18 cellular contexts compared by ENCODE assay signal in genomic region chr13:111423168-111423785, GRCh38.
"Had no signal": no experiment of that assay in that cellular context is flagged by ENCODE, and none has a peak within 500 bp of the region (broad histone marks: within the 10 kb centered on the region; RNA-seq: fewer than 3 reads in every experiment).

No MANE protein-coding gene starts in this region.

- H3K4me3 Mint-ChIP-seq: activated CD4-positive, alpha-beta T cell treated with anti-CD3 and anti-CD28 coated beads, Interleukin-2, amount 10 ng/mL, durations not matched to agents 24 days and 14 days; activated naive CD4-positive, alpha-beta T cell treated with anti-CD3 and anti-CD28 coated beads, Interleukin-2, amount 50 U/mL, for 24 hours; activated T-helper 17 cell treated with anti-CD3 and anti-CD28 coated beads, Interleukin-2, amount 50 U/mL, for 72 hours; dendritic cell treated with granulocyte-macrophage colony-stimulating factor and Interleukin-4, amounts not matched to agents 40 ng/mL and 50 ng/mL, for 4 days; memory B cell; natural killer cell treated with Interleukin-12 subunit alpha and Interleukin-12 subunit beta and Interleukin-15 and Interleukin-18, amount 100 ng/mL, for 72 hours; stimulated activated naive B cell treated with anti-CD40 and anti-IgM and Interleukin-4, amounts not matched to agents 10 μg/mL and 1 μg/mL and 100 μg/mL, for 72 hours; T-helper 17 cell; type B pancreatic cell; WTC11 had no signal

- DNase-seq: activated CD4-positive, alpha-beta T cell treated with anti-CD3 and anti-CD28 coated beads, Interleukin-2, amount 10 ng/mL, durations not matched to agents 24 days and 14 days; activated CD8-positive, alpha-beta memory T cell treated with anti-CD3 and anti-CD28 coated beads for 24 hours; activated T-cell treated with anti-CD3 and anti-CD28 coated beads for 4 hours; body of pancreas; hypothalamus; occipital lobe; stimulated activated CD4-positive, alpha-beta T cell treated with anti-CD3 and anti-CD28 coated beads, Interleukin-2, amount 100 ng/mL, for 24 hours; stimulated activated naive B cell treated with anti-CD40 and anti-IgM and Interleukin-4, amounts not matched to agents 10 μg/mL and 1 μg/mL and 100 μg/mL, for 72 hours; T-helper 17 cell had no signal

- H3K4me1 Mint-ChIP-seq: activated CD4-positive, alpha-beta T cell treated with anti-CD3 and anti-CD28 coated beads, Interleukin-2, amount 10 ng/mL, durations not matched to agents 24 days and 14 days; activated naive CD4-positive, alpha-beta T cell treated with anti-CD3 and anti-CD28 coated beads, Interleukin-2, amount 50 U/mL, for 24 hours; activated T-helper 17 cell treated with anti-CD3 and anti-CD28 coated beads, Interleukin-2, amount 50 U/mL, for 72 hours; memory B cell; stimulated activated naive B cell treated with anti-CD40 and anti-IgM and Interleukin-4, amounts not matched to agents 10 μg/mL and 1 μg/mL and 100 μg/mL, for 72 hours; T-helper 17 cell had no signal

- H3K9me3 Mint-ChIP-seq: activated CD4-positive, alpha-beta T cell treated with anti-CD3 and anti-CD28 coated beads, Interleukin-2, amount 10 ng/mL, durations not matched to agents 24 days and 14 days; activated naive CD4-positive, alpha-beta T cell treated with anti-CD3 and anti-CD28 coated beads, Interleukin-2, amount 50 U/mL, for 24 hours; activated T-helper 17 cell treated with anti-CD3 and anti-CD28 coated beads, Interleukin-2, amount 50 U/mL, for 72 hours; dendritic cell treated with granulocyte-macrophage colony-stimulating factor and Interleukin-4, amounts not matched to agents 40 ng/mL and 50 ng/mL, for 4 days; memory B cell; natural killer cell treated with Interleukin-12 subunit alpha and Interleukin-12 subunit beta and Interleukin-15 and Interleukin-18, amount 100 ng/mL, for 72 hours; stimulated activated naive B cell treated with anti-CD40 and anti-IgM and Interleukin-4, amounts not matched to agents 10 μg/mL and 1 μg/mL and 100 μg/mL, for 72 hours; type B pancreatic cell; WTC11 had no signal

- H3K36me3 Mint-ChIP-seq: activated naive CD4-positive, alpha-beta T cell treated with anti-CD3 and anti-CD28 coated beads, Interleukin-2, amount 50 U/mL, for 24 hours; memory B cell; natural killer cell treated with Interleukin-12 subunit alpha and Interleukin-12 subunit beta and Interleukin-15 and Interleukin-18, amount 100 ng/mL, for 72 hours; stimulated activated naive B cell treated with anti-CD40 and anti-IgM and Interleukin-4, amounts not matched to agents 10 μg/mL and 1 μg/mL and 100 μg/mL, for 72 hours; type B pancreatic cell; WTC11 had no signal

- ATAC-seq: activated T-helper 17 cell treated with anti-CD3 and anti-CD28 coated beads, Interleukin-2, amount 50 U/mL, for 72 hours; body of pancreas; left lung; natural killer cell treated with Interleukin-12 subunit alpha and Interleukin-12 subunit beta and Interleukin-15 and Interleukin-18, amount 100 ng/mL, for 72 hours; sciatic nerve; stimulated activated naive B cell treated with anti-CD40 and anti-IgM and Interleukin-4, amounts not matched to agents 10 μg/mL and 1 μg/mL and 100 μg/mL, for 72 hours; T-helper 17 cell; WTC11 had no signal

- H3K27ac Mint-ChIP-seq: activated CD4-positive, alpha-beta T cell treated with anti-CD3 and anti-CD28 coated beads, Interleukin-2, amount 10 ng/mL, durations not matched to agents 24 days and 14 days; activated naive CD4-positive, alpha-beta T cell treated with anti-CD3 and anti-CD28 coated beads, Interleukin-2, amount 50 U/mL, for 24 hours; activated T-helper 17 cell treated with anti-CD3 and anti-CD28 coated beads, Interleukin-2, amount 50 U/mL, for 72 hours; dendritic cell treated with granulocyte-macrophage colony-stimulating factor and Interleukin-4, amounts not matched to agents 40 ng/mL and 50 ng/mL, for 4 days; memory B cell; natural killer cell treated with Interleukin-12 subunit alpha and Interleukin-12 subunit beta and Interleukin-15 and Interleukin-18, amount 100 ng/mL, for 72 hours; stimulated activated naive B cell treated with anti-CD40 and anti-IgM and Interleukin-4, amounts not matched to agents 10 μg/mL and 1 μg/mL and 100 μg/mL, for 72 hours; T-helper 17 cell; type B pancreatic cell; WTC11 had no signal

- H3K27me3 Mint-ChIP-seq: activated CD4-positive, alpha-beta T cell treated with anti-CD3 and anti-CD28 coated beads, Interleukin-2, amount 10 ng/mL, durations not matched to agents 24 days and 14 days; activated naive CD4-positive, alpha-beta T cell treated with anti-CD3 and anti-CD28 coated beads, Interleukin-2, amount 50 U/mL, for 24 hours; dendritic cell treated with granulocyte-macrophage colony-stimulating factor and Interleukin-4, amounts not matched to agents 40 ng/mL and 50 ng/mL, for 4 days had no signal
